Comparison of ENCODE assay signal across 23 cellular contexts in genomic region chr19:21789761-21790160, GRCh38. TPM values are rescaled to one million over a fixed set of nuclear protein-coding genes. Genes with fewer than 3 reads are reported as not detected.
DNase-seq lines count a peak whose midpoint lies in the region; ATAC-seq, FAIRE-seq and TF ChIP-seq lines count a peak whose summit lies in the region.
"Had no signal": no experiment of that assay in that cellular context is flagged by ENCODE, and none has a peak within 500 bp of the region (broad histone marks: within the 10 kb centered on the region; RNA-seq: fewer than 3 reads in every experiment).

No MANE protein-coding gene starts in this region.

- H3K27ac ChIP-seq in kidney (ENCODE audit: low read depth in 2 of 2, low read length in 2 of 2), result no peak overlapping the region
- no peak overlapping the region for H3K27ac ChIP-seq in left ventricle myocardium inferior (replicated peaks)
- H3K27ac ChIP-seq: 22Rv1, A549, C4-2B had no signal

- peak; percentile 17 for FAIRE-seq in kidney (lab: Jason Lieb, UNC)
- FAIRE-seq: A549, GM12892, GM18507, HepG2 had no signal

- DNase-seq in NCI-H146 (lab: John Stamatoyannopoulos, UW) (peak; percentile 13), NCI-H146 treated with DMSO at 0.1 percent for 48 hours (lab: John Stamatoyannopoulos, UW; ENCODE audit: unreplicated experiment) (no peak), LNCaP clone FGC (ENCODE audit: low read depth) (peak; percentile 7), kidney (no peak), renal cortical epithelial cell (ENCODE audit: low read depth) (peak; percentile 17), left ventricle myocardium inferior (no peak)
- DNase-seq: AML-193; Caco-2; CD4-positive, alpha-beta T cell; DMS153; DMS79; GDM1; GOT3; H7; HFFc6 had no signal

- TF ChIP-seq CTCF in LNCaP clone FGC (IDR thresholded peaks at IDR 0.05; ENCODE audit: control insufficient read depth, extremely low read depth, insufficient read depth) (no peak), kidney (IDR thresholded peaks at IDR 0.05; ENCODE audit: borderline replicate concordance, extremely low read depth, insufficient read depth) (no peak), left ventricle myocardium inferior (IDR thresholded peaks at IDR 0.05; ENCODE audit: borderline replicate concordance) (no peak)

- H3K4me3 ChIP-seq in LNCaP clone FGC (ENCODE audit: low read depth, low read length), result no peak overlapping the region
- H3K4me3 ChIP-seq in kidney (ENCODE audit: low read length in 2 of 2), result no peak overlapping the region
- no peak overlapping the region for H3K4me3 ChIP-seq in left ventricle myocardium inferior
- H3K4me3 ChIP-seq: A549 had no signal

- ATAC-seq in GM21786 (IDR thresholded peaks at IDR 0.05; ENCODE audit: unreplicated experiment), result no peak
- ATAC-seq: A549, HCT116, HepG2 had no signal

- H3K36me3 ChIP-seq in kidney (ENCODE audit: control insufficient read depth in 1 of 2, insufficient read depth in 2 of 2, low read length in 2 of 2) (no peaks in the 10 kb centered on the region), left ventricle myocardium inferior (no peaks in the 10 kb centered on the region)

- H3K9me3 ChIP-seq in kidney (ENCODE audit: control insufficient read depth in 1 of 2, low read length in 2 of 2) (peaks cover 0 to 3% of the 10 kb centered on the region in 2 donors), left ventricle myocardium inferior (replicated peaks) (peaks cover 9% of the 10 kb centered on the region)
- H3K9me3 ChIP-seq: A549, Caco-2 had no signal

- intact Hi-C loops in kidney (cut with DNase I), result no loop called here
- intact Hi-C loops in left ventricle myocardium inferior (cut with micrococcal nuclease), result no loop called here

- no peaks in the 10 kb centered on the region for H3K4me1 ChIP-seq in kidney (ENCODE audit: control insufficient read depth in 1 of 2, insufficient read depth in 1 of 2, low read depth in 1 of 2, low read length in 2 of 2)
- no peaks in the 10 kb centered on the region for H3K4me1 ChIP-seq in left ventricle myocardium inferior
- H3K4me1 ChIP-seq: A549, Caco-2 had no signal

- H3K27me3 ChIP-seq in left ventricle myocardium inferior (ENCODE audit: low read depth), result no peaks in the 10 kb centered on the region

- H3K9ac ChIP-seq in kidney (ENCODE audit: low read length in 2 of 2), result no peak overlapping the region

RNA-seq across cellular contexts. Expression of gene ZNF100, which starts 22.4 kb away (rescaled TPM):
- total RNA-seq in kidney (15.7 TPM), renal cortical epithelial cell (4.3 and 7.7 TPM in 2 replicates), left ventricle myocardium inferior (4.6 TPM)
- 1.1 TPM for polyA plus RNA-seq in kidney (ENCODE audit: insufficient read depth, low read depth, low replicate concordance)
- polyA plus RNA-seq: A549 had no signal

RNA-seq across cellular contexts. Expression of gene ZNF43, which starts 46.2 kb away (rescaled TPM):
- total RNA-seq in kidney (23.4 TPM), renal cortical epithelial cell (6.4 and 16.8 TPM in 2 replicates), left ventricle myocardium inferior (5.1 TPM)
- polyA plus RNA-seq in kidney (ENCODE audit: insufficient read depth, low read depth, low replicate concordance), result 4.8 TPM
- total RNA-seq: Caco-2 had no signal

Comparison
In these comparisons a context has a peak if more than half of its experiments do, and no peak if none do; other contexts are left out.
1. DNase-seq: peak in NCI-H146 (single experiment), LNCaP clone FGC (single experiment) and renal cortical epithelial cell (single experiment); none in NCI-H146 treated with DMSO at 0.1 percent for 48 hours (single experiment), kidney (single experiment) and left ventricle myocardium inferior (single experiment).